Comparison of ENCODE assay signal across 1 cellular context in the genomic region with DNA sequence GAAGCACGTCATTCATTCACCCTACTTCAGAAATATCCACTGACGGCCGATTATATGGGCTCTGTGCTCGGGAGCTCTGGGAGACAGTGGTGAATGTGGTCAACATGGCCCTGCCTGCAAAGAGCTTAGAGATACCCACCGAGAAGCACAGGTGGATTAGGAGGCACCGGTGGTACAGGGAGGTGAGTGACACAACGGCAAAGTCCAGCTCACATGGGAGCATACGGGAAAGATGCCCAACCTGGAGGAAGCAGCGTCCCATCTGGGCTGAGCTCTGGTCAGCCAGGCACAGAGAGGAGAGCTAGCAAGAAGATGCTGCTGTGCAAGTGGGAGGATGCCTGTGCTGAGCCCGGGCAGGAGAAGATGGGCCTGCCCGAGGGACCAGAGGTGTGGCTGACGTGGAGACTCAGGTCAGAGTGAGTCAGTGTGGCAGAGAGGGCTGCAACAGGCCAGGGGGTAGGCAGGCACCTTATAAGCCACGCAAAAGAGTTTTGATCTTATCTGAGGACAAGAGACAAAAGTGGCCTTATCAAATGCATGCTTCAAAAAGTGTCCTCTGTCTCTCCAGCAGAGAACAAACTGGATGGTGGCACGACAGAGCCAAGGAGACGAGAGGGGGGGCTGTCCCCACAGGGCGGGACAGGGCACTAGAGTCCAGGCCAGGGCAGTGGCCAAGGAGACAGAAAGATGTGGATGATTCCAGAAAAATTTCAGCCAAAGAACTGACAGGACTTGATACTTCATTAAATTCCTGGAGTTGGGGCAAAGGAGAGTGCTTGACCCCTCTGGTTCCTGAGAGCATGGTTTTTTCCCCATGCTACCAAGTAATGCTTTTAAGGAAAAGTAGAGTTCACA.
TF ChIP-seq lines count a peak whose summit lies in the region.

No MANE protein-coding gene starts in this region.

TF ChIP-seq in K562, 482 proteins besides CTCF, POLR2A, EP300 and RAD21:
- TF ChIP-seq, protein P1, sequence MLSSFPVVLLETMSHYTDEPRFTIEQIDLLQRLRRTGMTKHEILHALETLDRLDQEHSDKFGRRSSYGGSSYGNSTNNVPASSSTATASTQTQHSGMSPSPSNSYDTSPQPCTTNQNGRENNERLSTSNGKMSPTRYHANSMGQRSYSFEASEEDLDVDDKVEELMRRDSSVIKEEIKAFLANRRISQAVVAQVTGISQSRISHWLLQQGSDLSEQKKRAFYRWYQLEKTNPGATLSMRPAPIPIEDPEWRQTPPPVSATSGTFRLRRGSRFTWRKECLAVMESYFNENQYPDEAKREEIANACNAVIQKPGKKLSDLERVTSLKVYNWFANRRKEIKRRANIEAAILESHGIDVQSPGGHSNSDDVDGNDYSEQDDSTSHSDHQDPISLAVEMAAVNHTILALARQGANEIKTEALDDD (IDR thresholded peaks at IDR 0.05): no peak
- TF ChIP-seq, protein P2, sequence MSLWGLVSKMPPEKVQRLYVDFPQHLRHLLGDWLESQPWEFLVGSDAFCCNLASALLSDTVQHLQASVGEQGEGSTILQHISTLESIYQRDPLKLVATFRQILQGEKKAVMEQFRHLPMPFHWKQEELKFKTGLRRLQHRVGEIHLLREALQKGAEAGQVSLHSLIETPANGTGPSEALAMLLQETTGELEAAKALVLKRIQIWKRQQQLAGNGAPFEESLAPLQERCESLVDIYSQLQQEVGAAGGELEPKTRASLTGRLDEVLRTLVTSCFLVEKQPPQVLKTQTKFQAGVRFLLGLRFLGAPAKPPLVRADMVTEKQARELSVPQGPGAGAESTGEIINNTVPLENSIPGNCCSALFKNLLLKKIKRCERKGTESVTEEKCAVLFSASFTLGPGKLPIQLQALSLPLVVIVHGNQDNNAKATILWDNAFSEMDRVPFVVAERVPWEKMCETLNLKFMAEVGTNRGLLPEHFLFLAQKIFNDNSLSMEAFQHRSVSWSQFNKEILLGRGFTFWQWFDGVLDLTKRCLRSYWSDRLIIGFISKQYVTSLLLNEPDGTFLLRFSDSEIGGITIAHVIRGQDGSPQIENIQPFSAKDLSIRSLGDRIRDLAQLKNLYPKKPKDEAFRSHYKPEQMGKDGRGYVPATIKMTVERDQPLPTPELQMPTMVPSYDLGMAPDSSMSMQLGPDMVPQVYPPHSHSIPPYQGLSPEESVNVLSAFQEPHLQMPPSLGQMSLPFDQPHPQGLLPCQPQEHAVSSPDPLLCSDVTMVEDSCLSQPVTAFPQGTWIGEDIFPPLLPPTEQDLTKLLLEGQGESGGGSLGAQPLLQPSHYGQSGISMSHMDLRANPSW (CRISPR knock-in tag; IDR thresholded peaks at IDR 0.05): no peak
- TF ChIP-seq MTA1 (IDR thresholded peaks at IDR 0.05; ENCODE audit: borderline replicate concordance) (no peak), DACH1 (IDR thresholded peaks at IDR 0.05; ENCODE audit: partially characterized antibody) (no peak), ZNF830 (CRISPR knock-in tag; IDR thresholded peaks at IDR 0.05) (no peak), CEBPG (CRISPR knock-in tag; IDR thresholded peaks at IDR 0.05) (no peak), CEBPG (tag; conservative IDR thresholded peaks at IDR 0.05 in 1 of 2, IDR thresholded peaks at IDR 0.05 in 1 of 2) (no peak), HLTF (IDR thresholded peaks at IDR 0.05) (no peak), MYNN (IDR thresholded peaks at IDR 0.05) (no peak), MYNN (CRISPR knock-in tag; IDR thresholded peaks at IDR 0.05) (no peak), BRD9 (IDR thresholded peaks at IDR 0.05; ENCODE audit: low read depth, partially characterized antibody) (no peak), CBFB (CRISPR knock-in tag; IDR thresholded peaks at IDR 0.05) (no peak)
- TF ChIP-seq, protein P3, sequence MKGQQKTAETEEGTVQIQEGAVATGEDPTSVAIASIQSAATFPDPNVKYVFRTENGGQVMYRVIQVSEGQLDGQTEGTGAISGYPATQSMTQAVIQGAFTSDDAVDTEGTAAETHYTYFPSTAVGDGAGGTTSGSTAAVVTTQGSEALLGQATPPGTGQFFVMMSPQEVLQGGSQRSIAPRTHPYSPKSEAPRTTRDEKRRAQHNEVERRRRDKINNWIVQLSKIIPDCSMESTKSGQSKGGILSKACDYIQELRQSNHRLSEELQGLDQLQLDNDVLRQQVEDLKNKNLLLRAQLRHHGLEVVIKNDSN (CRISPR knock-in tag; IDR thresholded peaks at IDR 0.05): 0 out of 2 replicates have a peak, but pooled peaks have one; percentile 10
- TF ChIP-seq, protein P4, sequence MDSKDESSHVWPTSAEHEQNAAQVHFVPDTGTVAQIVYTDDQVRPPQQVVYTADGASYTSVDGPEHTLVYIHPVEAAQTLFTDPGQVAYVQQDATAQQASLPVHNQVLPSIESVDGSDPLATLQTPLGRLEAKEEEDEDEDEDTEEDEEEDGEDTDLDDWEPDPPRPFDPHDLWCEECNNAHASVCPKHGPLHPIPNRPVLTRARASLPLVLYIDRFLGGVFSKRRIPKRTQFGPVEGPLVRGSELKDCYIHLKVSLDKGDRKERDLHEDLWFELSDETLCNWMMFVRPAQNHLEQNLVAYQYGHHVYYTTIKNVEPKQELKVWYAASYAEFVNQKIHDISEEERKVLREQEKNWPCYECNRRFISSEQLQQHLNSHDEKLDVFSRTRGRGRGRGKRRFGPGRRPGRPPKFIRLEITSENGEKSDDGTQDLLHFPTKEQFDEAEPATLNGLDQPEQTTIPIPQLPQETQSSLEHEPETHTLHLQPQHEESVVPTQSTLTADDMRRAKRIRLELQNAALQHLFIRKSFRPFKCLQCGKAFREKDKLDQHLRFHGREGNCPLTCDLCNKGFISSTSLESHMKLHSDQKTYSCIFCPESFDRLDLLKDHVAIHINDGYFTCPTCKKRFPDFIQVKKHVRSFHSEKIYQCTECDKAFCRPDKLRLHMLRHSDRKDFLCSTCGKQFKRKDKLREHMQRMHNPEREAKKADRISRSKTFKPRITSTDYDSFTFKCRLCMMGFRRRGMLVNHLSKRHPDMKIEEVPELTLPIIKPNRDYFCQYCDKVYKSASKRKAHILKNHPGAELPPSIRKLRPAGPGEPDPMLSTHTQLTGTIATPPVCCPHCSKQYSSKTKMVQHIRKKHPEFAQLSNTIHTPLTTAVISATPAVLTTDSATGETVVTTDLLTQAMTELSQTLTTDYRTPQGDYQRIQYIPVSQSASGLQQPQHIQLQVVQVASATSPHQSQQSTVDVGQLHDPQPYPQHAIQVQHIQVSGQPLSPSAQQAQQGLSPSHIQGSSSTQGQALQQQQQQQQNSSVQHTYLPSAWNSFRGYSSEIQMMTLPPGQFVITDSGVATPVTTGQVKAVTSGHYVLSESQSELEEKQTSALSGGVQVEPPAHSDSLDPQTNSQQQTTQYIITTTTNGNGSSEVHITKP (IDR thresholded peaks at IDR 0.05; ENCODE audit: partially characterized antibody): peak; percentile 92
- TF ChIP-seq, protein P5, sequence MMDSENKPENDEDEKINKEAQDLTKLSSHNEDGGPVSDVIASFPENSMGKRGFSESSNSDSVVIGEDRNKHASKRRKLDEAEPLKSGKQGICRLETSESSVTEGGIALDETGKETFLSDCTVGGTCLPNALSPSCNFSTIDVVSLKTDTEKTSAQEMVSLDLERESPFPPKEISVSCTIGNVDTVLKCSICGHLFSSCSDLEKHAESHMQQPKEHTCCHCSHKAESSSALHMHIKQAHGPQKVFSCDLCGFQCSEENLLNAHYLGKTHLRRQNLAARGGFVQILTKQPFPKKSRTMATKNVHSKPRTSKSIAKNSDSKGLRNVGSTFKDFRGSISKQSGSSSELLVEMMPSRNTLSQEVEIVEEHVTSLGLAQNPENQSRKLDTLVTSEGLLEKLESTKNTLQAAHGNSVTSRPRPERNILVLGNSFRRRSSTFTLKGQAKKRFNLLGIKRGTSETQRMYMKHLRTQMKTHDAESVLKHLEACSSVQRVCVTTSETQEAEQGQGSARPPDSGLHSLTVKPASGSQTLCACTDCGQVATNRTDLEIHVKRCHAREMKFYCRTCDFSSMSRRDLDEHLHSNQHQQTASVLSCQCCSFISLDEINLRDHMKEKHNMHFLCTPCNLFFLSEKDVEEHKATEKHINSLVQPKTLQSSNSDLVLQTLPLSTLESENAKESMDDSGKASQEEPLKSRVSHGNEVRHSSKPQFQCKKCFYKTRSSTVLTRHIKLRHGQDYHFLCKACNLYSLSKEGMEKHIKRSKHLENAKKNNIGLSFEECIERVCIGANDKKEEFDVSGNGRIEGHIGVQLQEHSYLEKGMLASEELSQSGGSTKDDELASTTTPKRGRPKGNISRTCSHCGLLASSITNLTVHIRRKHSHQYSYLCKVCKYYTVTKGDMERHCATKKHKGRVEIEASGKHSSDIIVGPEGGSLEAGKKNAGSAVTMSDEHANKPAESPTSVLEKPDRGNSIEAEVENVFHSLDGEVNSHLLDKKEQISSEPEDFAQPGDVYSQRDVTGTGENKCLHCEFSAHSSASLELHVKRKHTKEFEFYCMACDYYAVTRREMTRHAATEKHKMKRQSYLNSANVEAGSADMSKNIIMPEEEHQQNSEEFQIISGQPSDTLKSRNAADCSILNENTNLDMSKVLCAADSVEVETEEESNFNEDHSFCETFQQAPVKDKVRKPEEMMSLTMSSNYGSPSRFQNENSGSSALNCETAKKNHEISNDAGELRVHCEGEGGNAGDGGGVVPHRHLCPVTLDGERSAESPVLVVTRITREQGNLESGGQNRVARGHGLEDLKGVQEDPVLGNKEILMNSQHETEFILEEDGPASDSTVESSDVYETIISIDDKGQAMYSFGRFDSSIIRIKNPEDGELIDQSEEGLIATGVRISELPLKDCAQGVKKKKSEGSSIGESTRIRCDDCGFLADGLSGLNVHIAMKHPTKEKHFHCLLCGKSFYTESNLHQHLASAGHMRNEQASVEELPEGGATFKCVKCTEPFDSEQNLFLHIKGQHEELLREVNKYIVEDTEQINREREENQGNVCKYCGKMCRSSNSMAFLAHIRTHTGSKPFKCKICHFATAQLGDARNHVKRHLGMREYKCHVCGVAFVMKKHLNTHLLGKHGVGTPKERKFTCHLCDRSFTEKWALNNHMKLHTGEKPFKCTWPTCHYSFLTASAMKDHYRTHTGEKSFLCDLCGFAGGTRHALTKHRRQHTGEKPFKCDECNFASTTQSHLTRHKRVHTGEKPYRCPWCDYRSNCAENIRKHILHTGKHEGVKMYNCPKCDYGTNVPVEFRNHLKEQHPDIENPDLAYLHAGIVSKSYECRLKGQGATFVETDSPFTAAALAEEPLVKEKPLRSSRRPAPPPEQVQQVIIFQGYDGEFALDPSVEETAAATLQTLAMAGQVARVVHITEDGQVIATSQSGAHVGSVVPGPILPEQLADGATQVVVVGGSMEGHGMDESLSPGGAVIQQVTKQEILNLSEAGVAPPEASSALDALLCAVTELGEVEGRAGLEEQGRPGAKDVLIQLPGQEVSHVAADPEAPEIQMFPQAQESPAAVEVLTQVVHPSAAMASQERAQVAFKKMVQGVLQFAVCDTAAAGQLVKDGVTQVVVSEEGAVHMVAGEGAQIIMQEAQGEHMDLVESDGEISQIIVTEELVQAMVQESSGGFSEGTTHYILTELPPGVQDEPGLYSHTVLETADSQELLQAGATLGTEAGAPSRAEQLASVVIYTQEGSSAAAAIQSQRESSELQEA (IDR thresholded peaks at IDR 0.05; ENCODE audit: low read depth): no peak
TF ChIP-seq in K562: peak in this region for 2.
